ENCODE assay signal across 28 cellular contexts in the genomic region with DNA sequence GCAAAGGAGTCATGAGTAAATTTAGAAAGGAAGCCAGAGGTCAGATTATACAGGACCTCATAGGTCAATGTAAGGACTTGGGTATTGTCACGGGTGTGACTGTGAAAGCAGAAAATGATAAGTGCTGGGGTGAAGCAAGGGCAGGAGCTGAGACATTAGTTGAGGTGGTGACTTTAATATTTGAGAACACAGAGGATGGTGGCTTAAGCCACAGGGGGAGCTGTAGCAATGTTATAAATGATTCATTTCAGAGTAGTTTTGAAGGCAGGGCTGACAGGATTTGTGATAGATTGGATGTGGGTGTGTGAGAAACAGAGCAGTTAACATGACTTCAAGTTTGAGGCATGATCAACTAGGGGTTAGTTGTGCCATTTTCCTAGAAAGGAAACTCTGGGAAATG.
DNase-seq lines count a peak whose midpoint lies in the region; ATAC-seq, FAIRE-seq and TF ChIP-seq lines count a peak whose summit lies in the region.
"Had no signal": no experiment of that assay in that cellular context is flagged by ENCODE, and none has a peak within 500 bp of the region (broad histone marks: within the 10 kb centered on the region; RNA-seq: fewer than 3 reads in every experiment).

No MANE protein-coding gene starts in this region.

- no peaks in the 10 kb centered on the region for H3K79me2 ChIP-seq in mammary epithelial cell (ENCODE audit: insufficient read depth, low read length)

- 63% methylated on average over 1 of the region's 1 CpG for WGBS in mammary epithelial cell (ENCODE audit: low coverage, missing lambda C conversion rate)

- no peak overlapping the region for H3K4me2 ChIP-seq in mammary epithelial cell (ENCODE audit: insufficient read depth, low read depth, low read length)

- H3K27me3 ChIP-seq in mammary epithelial cell (ENCODE audit: insufficient read depth, low read length) (no peaks in the 10 kb centered on the region), breast epithelium (no peaks in the 10 kb centered on the region), bronchial epithelial cell (ENCODE audit: control insufficient read depth, insufficient read depth, low read length) (no peaks in the 10 kb centered on the region)
- H3K27me3 ChIP-seq: spleen had no signal

- TF ChIP-seq CTCF in mammary epithelial cell (conservative IDR thresholded peaks at IDR 0.05 in 1 of 2, IDR thresholded peaks at IDR 0.05 in 1 of 2; ENCODE audit: extremely low read depth in 1 of 2, insufficient read depth in 1 of 2, low read depth in 1 of 2, low read length in 2 of 2) (no peak), breast epithelium (IDR thresholded peaks at IDR 0.05) (no peak), bronchial epithelial cell (IDR thresholded peaks at IDR 0.05; ENCODE audit: insufficient read depth, low read length, severe bottlenecking) (peak; percentile 28)

- intact Hi-C loops in mammary epithelial cell (cut with micrococcal nuclease), result no loop called here
- intact Hi-C loops in breast epithelium (cut with DNase I; ENCODE audit: low total_unique reads), result loop anchor here (5.0 kb wide), 1 partner anchor 482 kb away; no protein-coding TSS in a partner anchor

- dilution Hi-C loops in mammary epithelial cell (cut with HindIII; ENCODE audit: low sequenced_read_pairs), result no loop called here

- H2AFZ ChIP-seq in mammary epithelial cell (ENCODE audit: low read depth, low read length), result no peak overlapping the region

- no peak overlapping the region for H3K27ac ChIP-seq in mammary epithelial cell (ENCODE audit: insufficient read depth, low read depth, low read length)
- no peak overlapping the region for H3K27ac ChIP-seq in breast epithelium
- H3K27ac ChIP-seq: prostate gland, spleen, VCaP had no signal

- no peaks in the 10 kb centered on the region for H4K20me1 ChIP-seq in mammary epithelial cell (ENCODE audit: insufficient read depth, low read length)

- no peak for TF ChIP-seq POLR2A in breast epithelium (IDR thresholded peaks at IDR 0.05)

- H3K9me3 ChIP-seq in mammary epithelial cell (replicated peaks; ENCODE audit: insufficient read depth, low read length) (no peaks in the 10 kb centered on the region), breast epithelium (peaks cover 0 to 5% of the 10 kb centered on the region in 2 donors)
- H3K9me3 ChIP-seq: prostate gland had no signal

- BruUV-seq in mammary epithelial cell (replicated peaks; lab: Mats Ljungman, UMichigan), result no TSS peak

- H3K9ac ChIP-seq in mammary epithelial cell (ENCODE audit: insufficient read depth, low read length), result no peak overlapping the region

- H3K4me1 ChIP-seq in mammary epithelial cell (ENCODE audit: insufficient read depth, low read length), result peaks cover 4% of the 10 kb centered on the region
- no peaks in the 10 kb centered on the region for H3K4me1 ChIP-seq in breast epithelium
- H3K4me1 ChIP-seq: prostate gland, spleen had no signal

- CTCF ChIA-PET in mammary epithelial cell (lab: Charles Lee; ENCODE audit: low non-redundant PET), result interaction anchor here (1.0 kb wide), 1 partner anchor 23 kb away, joined by 5 read pairs; no protein-coding TSS in a partner anchor

- peak; percentile 9 for DNase-seq in mammary epithelial cell
- no peak for DNase-seq in breast epithelium (ENCODE audit: low spot score in 2 of 2)
- DNase-seq in NCI-H69 (lab: John Stamatoyannopoulos, UW), result peak; percentile 18
- no peak for DNase-seq in bronchial epithelial cell (ENCODE audit: low read depth)
- no peak for DNase-seq in activated effector memory CD4-positive, alpha-beta T cell treated with anti-CD3 and anti-CD28 coated beads, Interleukin-2, amount 50 U/mL, for 16 hours
- DNase-seq in activated CD4-positive, alpha-beta T cell treated with anti-CD3 and anti-CD28 coated beads, Interleukin-2, amount 50 U/mL, for 4 hours, result no peak
- DNase-seq in NCI-H187 (lab: John Stamatoyannopoulos, UW), result no peak
- DNase-seq: activated CD4-positive, alpha-beta memory T cell treated with anti-CD3 and anti-CD28 coated beads for 36 hours; activated naive CD4-positive, alpha-beta T cell treated with anti-CD3 and anti-CD28 coated beads, Interleukin-2, amount 50 U/mL, for 16 hours; activated T-cell treated with anti-CD3 and anti-CD28 coated beads, Interleukin-2, amount 50 U/mL, for 24 hours; C1 segment of cervical spinal cord; cortex of kidney; foreskin melanocyte; GDM1; hypothalamus; KG1; kidney glomerular epithelial cell; mesendoderm; NCI-H1092 treated with DMSO at 0.1 percent for 48 hours; NCI-H2081 treated with DMSO at 0.1 percent for 48 hours; NCI-H510A; spleen; SW 1271 had no signal

- in situ Hi-C loops in mammary epithelial cell (cut with MboI; ENCODE audit: low sequenced_read_pairs in 2 of 2), result no loop called here

- H3K4me3 ChIP-seq in mammary epithelial cell (replicated peaks in 1 of 3; ENCODE audit: insufficient read depth in 1 of 3, low read depth in 2 of 3, low read length in 3 of 3) (no peak overlapping the region), breast epithelium (no peak overlapping the region), bronchial epithelial cell (ENCODE audit: low read depth, low read length) (no peak overlapping the region)
- H3K4me3 ChIP-seq: prostate gland, spleen had no signal

- no peak for ATAC-seq in GM21723 (IDR thresholded peaks at IDR 0.05; ENCODE audit: unreplicated experiment)

- no peak for FAIRE-seq in bronchial epithelial cell (lab: Jason Lieb, UNC)
- FAIRE-seq: A204.1, astrocyte had no signal

- H3K36me3 ChIP-seq in mammary epithelial cell (ENCODE audit: insufficient read depth, low read length) (no peaks in the 10 kb centered on the region), breast epithelium (no peaks in the 10 kb centered on the region), bronchial epithelial cell (ENCODE audit: control insufficient read depth, insufficient read depth, low read length) (no peaks in the 10 kb centered on the region)
- H3K36me3 ChIP-seq: prostate gland, spleen had no signal

Comparison
In these comparisons a context has a peak if more than half of its experiments do, and no peak if none do; other contexts are left out.
1. DNase-seq: peak in mammary epithelial cell (single experiment) and NCI-H69 (single experiment); none in breast epithelium (0 of 2), bronchial epithelial cell (single experiment), activated effector memory CD4-positive, alpha-beta T cell treated with anti-CD3 and anti-CD28 coated beads, Interleukin-2, amount 50 U/mL, for 16 hours (single experiment), activated CD4-positive, alpha-beta T cell treated with anti-CD3 and anti-CD28 coated beads, Interleukin-2, amount 50 U/mL, for 4 hours (0 of 2) and NCI-H187 (0 of 2).